ENCODE assay signal across 14 cellular contexts in genomic region chr9:27303219-27303618, GRCh38. TPM values are rescaled to one million over a fixed set of nuclear protein-coding genes. Genes with fewer than 3 reads are reported as not detected.
A peak's percentile ranks its signal among the peaks of the same experiment; 100 is the strongest.
DNase-seq lines count a peak whose midpoint lies in the region; ATAC-seq and TF ChIP-seq lines count a peak whose summit lies in the region.
"Had no signal": no experiment of that assay in that cellular context is flagged by ENCODE, and none has a peak within 500 bp of the region (broad histone marks: within the 10 kb centered on the region; RNA-seq: fewer than 3 reads in every experiment).

No MANE protein-coding gene starts in this region.

- peaks cover 3% of the 10 kb centered on the region for H3K4me1 ChIP-seq in mesodermal cell (ENCODE audit: control insufficient read depth, insufficient read depth, low read length, poor library complexity, severe bottlenecking)
- H3K4me1 ChIP-seq: BLaER1 treated with 17β-estradiol and CSF1 and Interleukin-3, amounts not matched to agents 10 nM and 100 nM had no signal

- no peak overlapping the region for H3K4me3 ChIP-seq in brain microvascular endothelial cell (ENCODE audit: low read depth, low read length)
- H3K4me3 ChIP-seq in mesodermal cell (ENCODE audit: extremely low read depth, insufficient read depth, low read length, poor library complexity, severe bottlenecking), result no peak overlapping the region
- no peak overlapping the region for H3K4me3 ChIP-seq in dorsolateral prefrontal cortex
- H3K4me3 ChIP-seq: BLaER1 treated with 17β-estradiol and CSF1 and Interleukin-3, amounts not matched to agents 10 nM and 100 nM had no signal

- TF ChIP-seq CTCF in brain microvascular endothelial cell (IDR thresholded peaks at IDR 0.05; ENCODE audit: low read depth, low read length, missing control alignments), result no peak
- TF ChIP-seq CTCF in dorsolateral prefrontal cortex (IDR thresholded peaks at IDR 0.05 in 54 of 56, conservative IDR thresholded peaks at IDR 0.05 in 2 of 56; ENCODE audit: low read depth in 1 of 56, partially characterized antibody in 56 of 56), result no peak

- intact Hi-C loops in dorsolateral prefrontal cortex (cut with DNase I), result no loop called here

- H3K27ac ChIP-seq in brain microvascular endothelial cell, result no peak overlapping the region
- H3K27ac ChIP-seq in mesodermal cell (ENCODE audit: low read depth, low read length, severe bottlenecking), result peak overlapping the region; percentile 82
- no peak overlapping the region for H3K27ac ChIP-seq in dorsolateral prefrontal cortex
- H3K27ac ChIP-seq: BLaER1 treated with 17β-estradiol and CSF1 and Interleukin-3, amounts not matched to agents 10 nM and 100 nM had no signal

- ATAC-seq in HG03439 (IDR thresholded peaks at IDR 0.05; ENCODE audit: unreplicated experiment), result no peak
- ATAC-seq: stimulated activated naive CD8-positive, alpha-beta T cell treated with anti-CD3 and anti-CD28 coated beads, Interleukin-15, amount 100 ng/mL, for 72 hours had no signal

- WGBS in mesodermal cell (ENCODE audit: insufficient coverage in 2 of 2), 2 experiments, result 30 to 33% methylated on average over 3 to 5 of the region's 6 CpGs

- H3K9me3 ChIP-seq in mesodermal cell (ENCODE audit: control insufficient read depth, low read length), result peaks cover 5% of the 10 kb centered on the region

- no peaks in the 10 kb centered on the region for H3K36me3 ChIP-seq in brain microvascular endothelial cell (replicated peaks)
- no peaks in the 10 kb centered on the region for H3K36me3 ChIP-seq in mesodermal cell (ENCODE audit: control insufficient read depth, insufficient read depth, low read length)
- H3K36me3 ChIP-seq: BLaER1 treated with 17β-estradiol and CSF1 and Interleukin-3, amounts not matched to agents 10 nM and 100 nM had no signal

- H3K27me3 ChIP-seq in brain microvascular endothelial cell (replicated peaks) (no peaks in the 10 kb centered on the region), dorsolateral prefrontal cortex (no peaks in the 10 kb centered on the region)
- H3K27me3 ChIP-seq: BLaER1 treated with 17β-estradiol and CSF1 and Interleukin-3, amounts not matched to agents 10 nM and 100 nM had no signal

- in situ Hi-C loops in brain microvascular endothelial cell (cut with HindIII; ENCODE audit: low pct_ligation_motif_present, low sequenced_read_pairs), result no loop called here

- DNase-seq in Daoy (ENCODE audit: low read depth), result peak; percentile 55
- peak; percentile 7 for DNase-seq in NCI-H69 (lab: John Stamatoyannopoulos, UW)
- peak; percentile 39 for DNase-seq in brain microvascular endothelial cell
- no peak for DNase-seq in NCI-H2171 treated with DMSO at 0.1 percent for 48 hours (lab: John Stamatoyannopoulos, UW)
- DNase-seq in stimulated activated CD4-positive, alpha-beta T cell treated with anti-CD3 and anti-CD28 coated beads, Interleukin-2, amount 100 ng/mL, for 24 hours, result no peak
- DNase-seq in dorsolateral prefrontal cortex, result no peak
- DNase-seq: activated T-cell treated with anti-CD3 and anti-CD28 coated beads, Interleukin-2, amount 50 U/mL, for 24 hours; amniotic stem cell; naive B cell; stimulated activated naive CD8-positive, alpha-beta T cell treated with anti-CD3 and anti-CD28 coated beads, Interleukin-15, amount 100 ng/mL, for 72 hours had no signal

RNA-seq across cellular contexts. Expression of gene EQTN, which starts 6.3 kb away (rescaled TPM):
- total RNA-seq in Daoy (2014; rRNA removed; shearing (Covaris generic)), result not detected in 2 replicates
- polyA plus RNA-seq in mesodermal cell (2013, experiment 1 of 2), result 0.48 TPM
- not detected for polyA plus RNA-seq in mesodermal cell (2013, experiment 2 of 2)
- 1 to 10 TPM in 84 of 120 experiments, under 1 TPM in 23, not detected in 13; 0.54 to 6.9 (median 1.5) TPM for total RNA-seq in dorsolateral prefrontal cortex
- total RNA-seq: right cardiac atrium had no signal
- polyA plus RNA-seq: right cardiac atrium had no signal

Comparison
In these comparisons a context has a peak if more than half of its experiments do, and no peak if none do; other contexts are left out.
1. DNase-seq: peak in Daoy (single experiment), NCI-H69 (single experiment) and brain microvascular endothelial cell (single experiment); none in NCI-H2171 treated with DMSO at 0.1 percent for 48 hours (single experiment), stimulated activated CD4-positive, alpha-beta T cell treated with anti-CD3 and anti-CD28 coated beads, Interleukin-2, amount 100 ng/mL, for 24 hours (0 of 2) and dorsolateral prefrontal cortex (0 of 10).